Comparison of ENCODE assay signal across 8 cellular contexts in genomic region chr11:112961751-112962747, GRCh38. TPM values are rescaled to one million over a fixed set of nuclear protein-coding genes. Genes with fewer than 3 reads are reported as not detected.
DNase-seq lines count a peak whose midpoint lies in the region; ATAC-seq and TF ChIP-seq lines count a peak whose summit lies in the region.

No MANE protein-coding gene starts in this region.

- no peak for TF ChIP-seq RAD21 in liver (IDR thresholded peaks at IDR 0.05)

- no peak for TF ChIP-seq CTCF in chondrocyte (IDR thresholded peaks at IDR 0.05)
- no peak for TF ChIP-seq CTCF in liver (IDR thresholded peaks at IDR 0.05; ENCODE audit: low read depth, low read length, missing input control)

- ATAC-seq in stimulated activated naive CD8-positive, alpha-beta T cell treated with anti-CD3 and anti-CD28 coated beads, Interleukin-15, amount 100 ng/mL, for 72 hours = peak; percentile 49
- ATAC-seq in HG02885 (IDR thresholded peaks at IDR 0.05; ENCODE audit: poor library complexity, unreplicated experiment) (no peak), HG03571 (IDR thresholded peaks at IDR 0.05; ENCODE audit: unreplicated experiment) (no peak)

- DNase-seq in activated naive CD4-positive, alpha-beta T cell treated with anti-CD3 and anti-CD28 coated beads for 36 hours = peak; percentile 29
- DNase-seq in activated naive CD4-positive, alpha-beta T cell (lab: John Stamatoyannopoulos, UW) = no peak
- DNase-seq in NT2/D1 (ENCODE audit: low read depth, low spot score) (no peak), chondrocyte (ENCODE audit: low spot score) (peak; percentile 79)
- peak in 1 of 2 donors; percentile 2 for DNase-seq in stimulated activated naive CD8-positive, alpha-beta T cell treated with anti-CD3 and anti-CD28 coated beads, Interleukin-15, amount 100 ng/mL, for 72 hours

- H3K4me3 Mint-ChIP-seq in activated naive CD4-positive, alpha-beta T cell treated with anti-CD3 and anti-CD28 coated beads for 36 hours = peak overlapping the region; percentile 65
- peak overlapping the region; percentile 89 for H3K4me3 Mint-ChIP-seq in chondrocyte (ENCODE audit: unreplicated experiment)
- peak overlapping the region; percentile 77 to 87 for H3K4me3 Mint-ChIP-seq in stimulated activated naive CD8-positive, alpha-beta T cell treated with anti-CD3 and anti-CD28 coated beads, Interleukin-15, amount 100 ng/mL, for 72 hours

- H3K9me3 ChIP-seq in NT2/D1 (ENCODE audit: insufficient read depth, low read length) (no peaks in the 10 kb centered on the region), liver (ENCODE audit: control insufficient read depth in 4 of 4, low read length in 3 of 4) (no peaks in the 10 kb centered on the region)

- WGBS in liver = 2% methylated on average over 91 of the region's 91 CpGs

- H3K27ac Mint-ChIP-seq in activated naive CD4-positive, alpha-beta T cell treated with anti-CD3 and anti-CD28 coated beads for 36 hours = no peak overlapping the region
- H3K27ac Mint-ChIP-seq in chondrocyte (ENCODE audit: unreplicated experiment) = peak overlapping the region; percentile 63
- H3K27ac Mint-ChIP-seq in stimulated activated naive CD8-positive, alpha-beta T cell treated with anti-CD3 and anti-CD28 coated beads, Interleukin-15, amount 100 ng/mL, for 72 hours = no peak overlapping the region

- H3K4me3 ChIP-seq in NT2/D1 (ENCODE audit: insufficient read length, low read depth) (peak overlapping the region; percentile 54), liver (ENCODE audit: low read depth in 1 of 3, low read length in 3 of 3) (peak overlapping the region; percentile 37 to 65 (median 41))

- peaks cover 12% of the 10 kb centered on the region for H3K4me1 Mint-ChIP-seq in activated naive CD4-positive, alpha-beta T cell treated with anti-CD3 and anti-CD28 coated beads for 36 hours (ENCODE audit: low read depth)
- H3K4me1 Mint-ChIP-seq in chondrocyte (ENCODE audit: low read depth) = peaks cover 20% of the 10 kb centered on the region
- peaks cover 18% of the 10 kb centered on the region for H3K4me1 Mint-ChIP-seq in stimulated activated naive CD8-positive, alpha-beta T cell treated with anti-CD3 and anti-CD28 coated beads, Interleukin-15, amount 100 ng/mL, for 72 hours

- intact Hi-C loops in activated naive CD4-positive, alpha-beta T cell treated with anti-CD3 and anti-CD28 coated beads for 36 hours (cut with micrococcal nuclease) = loop anchor here (10.0 kb wide), 1 partner anchor 323 kb away; no protein-coding TSS in a partner anchor

- H3K27me3 Mint-ChIP-seq in activated naive CD4-positive, alpha-beta T cell treated with anti-CD3 and anti-CD28 coated beads for 36 hours (ENCODE audit: low read depth) = peaks cover 59% of the 10 kb centered on the region
- peaks cover 15% of the 10 kb centered on the region for H3K27me3 Mint-ChIP-seq in chondrocyte (ENCODE audit: low read depth)
- H3K27me3 Mint-ChIP-seq in stimulated activated naive CD8-positive, alpha-beta T cell treated with anti-CD3 and anti-CD28 coated beads, Interleukin-15, amount 100 ng/mL, for 72 hours = peaks cover 90% of the 10 kb centered on the region

- peaks cover 38% of the 10 kb centered on the region for H3K27me3 ChIP-seq in NT2/D1 (ENCODE audit: insufficient read depth, insufficient read length)
- H3K27me3 ChIP-seq in liver (ENCODE audit: control insufficient read depth in 4 of 4, insufficient read depth in 4 of 4, low read length in 3 of 4) = peaks cover 0 to 16% (median 5%) of the 10 kb centered on the region in 4 donors

- no peaks in the 10 kb centered on the region for H3K9me3 Mint-ChIP-seq in activated naive CD4-positive, alpha-beta T cell treated with anti-CD3 and anti-CD28 coated beads for 36 hours
- no peaks in the 10 kb centered on the region for H3K9me3 Mint-ChIP-seq in chondrocyte (ENCODE audit: low read depth)
- no peaks in the 10 kb centered on the region for H3K9me3 Mint-ChIP-seq in stimulated activated naive CD8-positive, alpha-beta T cell treated with anti-CD3 and anti-CD28 coated beads, Interleukin-15, amount 100 ng/mL, for 72 hours

- H3K4me1 ChIP-seq in NT2/D1 (ENCODE audit: insufficient read depth, insufficient read length) = no peaks in the 10 kb centered on the region
- H3K4me1 ChIP-seq in liver (ENCODE audit: control insufficient read depth in 4 of 4, insufficient read depth in 4 of 4, low read length in 3 of 4) = peaks cover 12 to 29% (median 16%) of the 10 kb centered on the region in 4 donors

- H3K9ac ChIP-seq in NT2/D1 (ENCODE audit: insufficient read length, low read depth) (peak overlapping the region; percentile 61), liver (ENCODE audit: low read depth in 1 of 2, low read length in 2 of 2) (no peak overlapping the region)

- no peak overlapping the region for H3K27ac ChIP-seq in liver (ENCODE audit: low read depth in 1 of 2, low read length in 2 of 2)

- CTCF ChIA-PET in activated naive CD4-positive, alpha-beta T cell treated with anti-CD3 and anti-CD28 coated beads for 36 hours (lab: Charles Lee) = no interaction called here

- no peaks in the 10 kb centered on the region for H3K36me3 ChIP-seq in NT2/D1 (ENCODE audit: insufficient read depth, insufficient read length, low read length)
- no peaks in the 10 kb centered on the region for H3K36me3 ChIP-seq in liver (ENCODE audit: control insufficient read depth in 4 of 4, insufficient read depth in 3 of 4, low read depth in 1 of 4, low read length in 3 of 4)

- H3K36me3 Mint-ChIP-seq in activated naive CD4-positive, alpha-beta T cell treated with anti-CD3 and anti-CD28 coated beads for 36 hours (ENCODE audit: low read depth) = no peaks in the 10 kb centered on the region
- H3K36me3 Mint-ChIP-seq in chondrocyte (ENCODE audit: low read depth) = no peaks in the 10 kb centered on the region

TF ChIP-seq in liver, 16 proteins besides CTCF, POLR2A, EP300 and RAD21:
- no peak for TF ChIP-seq SP1 (IDR thresholded peaks at IDR 0.05)
- TF ChIP-seq TAF1 (conservative IDR thresholded peaks at IDR 0.05) = no peak

RNA-seq across cellular contexts. Expression of gene NCAM1, which starts 0.8 kb away (rescaled TPM):
- total RNA-seq in activated naive CD4-positive, alpha-beta T cell treated with anti-CD3 and anti-CD28 coated beads for 36 hours = not detected
- total RNA-seq in chondrocyte (3.4 to 6.0 TPM (median 3.9 TPM) in 3 replicates), liver (1 to 10 TPM in 1 of 2 donors, under 1 TPM in 1; 0.79 to 2.1 TPM)
- polyA plus RNA-seq in liver = under 1 TPM; 0.65 to 0.97 TPM

Comparison
In these comparisons a context has a peak if more than half of its experiments do, and no peak if none do; other contexts are left out.
1. DNase-seq: peak in activated naive CD4-positive, alpha-beta T cell treated with anti-CD3 and anti-CD28 coated beads for 36 hours (single experiment) and chondrocyte (single experiment); none in activated naive CD4-positive, alpha-beta T cell (0 of 4) and NT2/D1 (single experiment).
2. Peak in every context shown above with its lines, with median percentiles within 50 percentile points of each other: H3K4me3 Mint-ChIP-seq.